1 cellular context compared by ENCODE assay signal in the genomic region with DNA sequence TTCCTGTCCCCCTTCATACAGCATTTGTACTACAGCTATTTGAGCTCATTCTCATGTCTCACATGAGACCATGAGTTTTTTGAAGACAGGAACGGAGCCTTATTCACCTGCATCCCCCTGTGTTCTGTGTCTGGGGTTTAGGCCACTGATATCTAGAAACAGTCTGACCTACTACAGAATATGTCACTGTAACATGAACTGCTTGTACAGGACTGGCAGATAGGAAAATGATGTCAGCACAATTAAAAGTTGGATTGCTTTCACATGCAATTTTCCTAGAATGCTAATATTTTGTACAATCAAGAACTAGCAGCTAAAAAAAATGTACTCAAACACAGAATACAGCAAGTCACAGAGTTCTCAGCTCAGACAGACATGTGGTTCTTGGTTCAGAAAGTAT.
A peak's percentile ranks its signal among the peaks of the same experiment; 100 is the strongest.
TF ChIP-seq lines count a peak whose summit lies in the region.

No MANE protein-coding gene starts in this region.

TF ChIP-seq in GM12878, 131 proteins besides CTCF, POLR2A, EP300 and RAD21 (continued from another document):
- TF ChIP-seq CREM (IDR thresholded peaks at IDR 0.05; ENCODE audit: low read depth): 0 out of 2 replicates have a peak, but pooled peaks have one; percentile 15
- no peak for TF ChIP-seq RBBP5 (conservative IDR thresholded peaks at IDR 0.05)
- TF ChIP-seq WRNIP1 (IDR thresholded peaks at IDR 0.05; ENCODE audit: borderline replicate concordance, low read depth, low read length): no peak
- TF ChIP-seq SKIL (IDR thresholded peaks at IDR 0.05; ENCODE audit: low read depth, poor library complexity, severe bottlenecking): no peak
- TF ChIP-seq JUNB (IDR thresholded peaks at IDR 0.05): peak; percentile 19; the same call in 1 of the 2 replicates
- TF ChIP-seq GABPA (IDR thresholded peaks at IDR 0.05; ENCODE audit: low read depth): no peak
- TF ChIP-seq NR2C1 (IDR thresholded peaks at IDR 0.05): no peak
- no peak for TF ChIP-seq BRCA1 (IDR thresholded peaks at IDR 0.05; ENCODE audit: low read depth, low read length)
- no peak for TF ChIP-seq HDAC6 (IDR thresholded peaks at IDR 0.05; ENCODE audit: unreplicated experiment)
- no peak for TF ChIP-seq POLR2AphosphoS2 (IDR thresholded peaks at IDR 0.05; ENCODE audit: low read depth, low read length)
- TF ChIP-seq SRF (IDR thresholded peaks at IDR 0.05; ENCODE audit: low read depth in 2 of 2, low read length in 2 of 2): no peak
- TF ChIP-seq, protein P1, sequence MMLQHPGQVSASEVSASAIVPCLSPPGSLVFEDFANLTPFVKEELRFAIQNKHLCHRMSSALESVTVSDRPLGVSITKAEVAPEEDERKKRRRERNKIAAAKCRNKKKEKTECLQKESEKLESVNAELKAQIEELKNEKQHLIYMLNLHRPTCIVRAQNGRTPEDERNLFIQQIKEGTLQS (IDR thresholded peaks at IDR 0.05; ENCODE audit: borderline replicate concordance, extremely low read depth, low read depth, low read length): no peak
- TF ChIP-seq ETV6 (conservative IDR thresholded peaks at IDR 0.05 in 1 of 2, IDR thresholded peaks at IDR 0.05 in 1 of 2; ENCODE audit: borderline replicate concordance in 1 of 2, low read depth in 1 of 2): no peak
- 0 out of 2 replicates have a peak, but pooled peaks have one; percentile 37 for TF ChIP-seq ZNF687 (IDR thresholded peaks at IDR 0.05)
- TF ChIP-seq ATF7 (IDR thresholded peaks at IDR 0.05; ENCODE audit: low read depth): no peak
